Comparison of ENCODE assay signal across 1 cellular context in the genomic region with DNA sequence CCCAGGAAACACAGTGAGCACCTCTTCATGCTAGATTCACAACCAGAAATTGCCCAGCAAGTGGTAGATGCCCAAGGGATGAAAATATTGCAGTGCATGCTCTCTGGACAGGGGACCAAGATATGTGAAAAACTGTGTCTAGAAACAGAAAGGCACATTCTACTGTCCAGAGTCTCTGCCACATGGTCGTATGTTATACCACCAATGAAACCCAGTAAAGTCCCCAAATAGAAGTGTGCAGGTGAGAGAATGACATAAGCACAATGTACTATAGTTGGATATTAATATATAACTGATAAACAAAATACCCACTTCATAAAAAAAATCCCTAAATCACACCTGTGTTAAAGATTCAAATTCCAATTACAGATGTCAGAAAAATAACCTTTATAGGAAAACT.
TF ChIP-seq lines count a peak whose summit lies in the region.

No MANE protein-coding gene starts in this region.

TF ChIP-seq in WTC11, 78 proteins besides CTCF, POLR2A, EP300 and RAD21 (continued from another document):
- no peak for TF ChIP-seq HMGXB4 (CRISPR knock-in tag; IDR thresholded peaks at IDR 0.05)
- TF ChIP-seq NR1H2 (CRISPR knock-in tag; IDR thresholded peaks at IDR 0.05), result no peak
